In genomic region chr11:10390375-10390774, GRCh38 we compare ENCODE assay signal across 15 cellular contexts.
DNase-seq lines count a peak whose midpoint lies in the region; ATAC-seq and TF ChIP-seq lines count a peak whose summit lies in the region.
"Had no signal": no experiment of that assay in that cellular context is flagged by ENCODE, and none has a peak within 500 bp of the region (broad histone marks: within the 10 kb centered on the region; RNA-seq: fewer than 3 reads in every experiment).

No MANE protein-coding gene starts in this region.

- H3K27ac ChIP-seq in 22Rv1 (peak overlapping the region; percentile 54), ovary (no peak overlapping the region)

- H3K9me3 ChIP-seq in ovary, result no peaks in the 10 kb centered on the region

- H3K27ac Mint-ChIP-seq in HFFc6, result peak overlapping the region; percentile 8
- H3K27ac Mint-ChIP-seq in immature natural killer cell, result no peak overlapping the region
- no peak overlapping the region for H3K27ac Mint-ChIP-seq in natural killer cell

- no peak for ATAC-seq in natural killer cell
- ATAC-seq in GM21360 (IDR thresholded peaks at IDR 0.05; ENCODE audit: unreplicated experiment), result no peak

- DNase-seq in HFFc6, result no peak
- peak; percentile 37 for DNase-seq in astrocyte of the hippocampus (ENCODE audit: low read depth, low spot score)
- peak; percentile 60 for DNase-seq in iris pigment epithelial cell (ENCODE audit: low read depth)
- DNase-seq in ovary, result no peak
- DNase-seq in immature natural killer cell, result no peak
- DNase-seq in natural killer cell, result no peak
- DNase-seq: GF-D8; KG1; NCI-H1417; NCI-H2081 treated with DMSO at 0.1 percent for 48 hours; NCI-H226; NCI-H69; NK-92 treated with Interleukin-12 subunit alpha and Interleukin-12 subunit beta, amount 100 ng/mL, for 24 hours had no signal

- no peak for TF ChIP-seq CTCF in 22Rv1 (IDR thresholded peaks at IDR 0.05)
- no peak for TF ChIP-seq CTCF in HFFc6 (IDR thresholded peaks at IDR 0.05)
- TF ChIP-seq CTCF in ovary (IDR thresholded peaks at IDR 0.05), result no peak
- TF ChIP-seq CTCF in natural killer cell (IDR thresholded peaks at IDR 0.05), result no peak

- intact Hi-C loops in ovary (cut with DNase I), result no loop called here
- intact Hi-C loops in natural killer cell (cut with micrococcal nuclease), result no loop called here

- no peaks in the 10 kb centered on the region for H3K27me3 ChIP-seq in ovary

- peaks cover 88% of the 10 kb centered on the region for H3K4me1 Mint-ChIP-seq in HFFc6 (ENCODE audit: low read depth)
- no peaks in the 10 kb centered on the region for H3K4me1 Mint-ChIP-seq in immature natural killer cell
- H3K4me1 Mint-ChIP-seq in natural killer cell, result no peaks in the 10 kb centered on the region

- H3K9me3 Mint-ChIP-seq in HFFc6, result no peaks in the 10 kb centered on the region
- H3K9me3 Mint-ChIP-seq in immature natural killer cell, result no peaks in the 10 kb centered on the region
- no peaks in the 10 kb centered on the region for H3K9me3 Mint-ChIP-seq in natural killer cell

- H3K4me3 Mint-ChIP-seq in HFFc6, result no peak overlapping the region
- H3K4me3 Mint-ChIP-seq in immature natural killer cell, result no peak overlapping the region
- H3K4me3 Mint-ChIP-seq in natural killer cell, result no peak overlapping the region

- peaks cover 26% of the 10 kb centered on the region for H3K4me1 ChIP-seq in ovary (ENCODE audit: insufficient read depth)

- TF ChIP-seq POLR2A in ovary (IDR thresholded peaks at IDR 0.05), result no peak

- H3K36me3 Mint-ChIP-seq in HFFc6 (ENCODE audit: low read depth) (peaks cover 10% of the 10 kb centered on the region; the same call in 1 of the 2 replicates), immature natural killer cell (peaks cover 0 to 4% (median 0%) of the 10 kb centered on the region in 3 donors), natural killer cell (no peaks in the 10 kb centered on the region)

- H3K27me3 Mint-ChIP-seq in HFFc6 (ENCODE audit: insufficient read depth), result peaks cover 2% of the 10 kb centered on the region
- H3K27me3 Mint-ChIP-seq in immature natural killer cell (ENCODE audit: low read depth in 3 of 3), result peaks cover 0 to 7% (median 4%) of the 10 kb centered on the region in 3 donors
- H3K27me3 Mint-ChIP-seq in natural killer cell (ENCODE audit: low read depth in 2 of 2), result peaks cover 27 to 61% of the 10 kb centered on the region in 2 donors

- H3K36me3 ChIP-seq in ovary, result no peaks in the 10 kb centered on the region

- no peak overlapping the region for H3K4me3 ChIP-seq in ovary

- no peak for TF ChIP-seq EP300 in ovary (IDR thresholded peaks at IDR 0.05)

Comparison
In these comparisons a context has a peak if more than half of its experiments do, and no peak if none do; other contexts are left out.
1. DNase-seq: peak in astrocyte of the hippocampus (single experiment) and iris pigment epithelial cell (single experiment); none in HFFc6 (single experiment), ovary (0 of 5), immature natural killer cell (0 of 3) and natural killer cell (single experiment).